ENCODE assay signal across 9 cellular contexts in the genomic region with DNA sequence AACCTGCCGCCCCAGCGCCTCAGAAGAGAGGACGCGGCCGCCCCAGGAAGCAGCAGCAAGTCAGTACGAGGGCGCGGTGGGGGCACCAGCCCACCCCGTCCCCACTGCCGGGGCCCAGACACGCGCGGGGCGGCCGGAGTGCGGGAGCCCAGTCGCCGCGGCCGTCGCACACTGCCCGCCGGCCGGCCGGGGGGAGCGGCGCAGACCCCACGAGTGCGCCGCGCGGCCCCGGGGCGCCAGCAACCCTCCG. TPM values are rescaled to one million over a fixed set of nuclear protein-coding genes. Genes with fewer than 3 reads are reported as not detected.
A peak's percentile ranks its signal among the peaks of the same experiment; 100 is the strongest.
DNase-seq lines count a peak whose midpoint lies in the region; ATAC-seq, FAIRE-seq and TF ChIP-seq lines count a peak whose summit lies in the region.
"Had no signal": no experiment of that assay in that cellular context is flagged by ENCODE, and none has a peak within 500 bp of the region (broad histone marks: within the 10 kb centered on the region; RNA-seq: fewer than 3 reads in every experiment).

No MANE protein-coding gene starts in this region.

- peak overlapping the region; percentile 95 for H3K4me3 Mint-ChIP-seq in HFFc6
- H3K4me3 Mint-ChIP-seq in stimulated activated effector memory CD8-positive, alpha-beta T cell treated with anti-CD3 and anti-CD28 coated beads, Interleukin-12 subunit alpha, Interleukin-12 subunit beta, amount 100 ng/mL, for 72 hours, result peak overlapping the region; percentile 59

- in situ Hi-C loops in astrocyte of the spinal cord (cut with HindIII; ENCODE audit: low sequenced_read_pairs), result no loop called here

- H3K4me1 Mint-ChIP-seq in HFFc6 (ENCODE audit: low read depth), result peaks cover 58% of the 10 kb centered on the region
- H3K4me1 Mint-ChIP-seq in stimulated activated effector memory CD8-positive, alpha-beta T cell treated with anti-CD3 and anti-CD28 coated beads, Interleukin-12 subunit alpha, Interleukin-12 subunit beta, amount 100 ng/mL, for 72 hours, result peaks cover 16% of the 10 kb centered on the region

- peaks cover 86% of the 10 kb centered on the region for H3K79me2 ChIP-seq in keratinocyte (ENCODE audit: control insufficient read depth, insufficient read depth, low read length)

- no peaks in the 10 kb centered on the region for H4K20me1 ChIP-seq in keratinocyte (ENCODE audit: control insufficient read depth, extremely low read depth, insufficient read depth, low read length)

- no peak overlapping the region for H2AFZ ChIP-seq in keratinocyte (ENCODE audit: control insufficient read depth, low read length)

- H3K27ac ChIP-seq in keratinocyte (ENCODE audit: control insufficient read depth, insufficient read depth, low read length), result peak overlapping the region; percentile 79

- no peak for DNase-seq in HFFc6
- no peak for DNase-seq in astrocyte of the spinal cord (ENCODE audit: low read depth, low spot score)
- DNase-seq in keratinocyte (ENCODE audit: low read depth, low spot score), result no peak
- DNase-seq in stimulated activated effector memory CD8-positive, alpha-beta T cell treated with anti-CD3 and anti-CD28 coated beads, Interleukin-12 subunit alpha, Interleukin-12 subunit beta, amount 100 ng/mL, for 72 hours (ENCODE audit: low spot score in 2 of 2), result no peak
- DNase-seq in NOMO-1 treated with dmso at 0.1 percent for 144 hours (lab: John Stamatoyannopoulos, UW; ENCODE audit: unreplicated experiment), result no peak
- DNase-seq: NCI-H1930 had no signal

- dilution Hi-C loops in keratinocyte (cut with MboI; ENCODE audit: extremely low pct_ligation_motif_present, low sequenced_read_pairs), result no loop called here

- peak overlapping the region; percentile 97 for H3K27ac Mint-ChIP-seq in HFFc6
- H3K27ac Mint-ChIP-seq in stimulated activated effector memory CD8-positive, alpha-beta T cell treated with anti-CD3 and anti-CD28 coated beads, Interleukin-12 subunit alpha, Interleukin-12 subunit beta, amount 100 ng/mL, for 72 hours, result no peak overlapping the region

- no peaks in the 10 kb centered on the region for H3K27me3 ChIP-seq in keratinocyte (ENCODE audit: control insufficient read depth, extremely low read depth, insufficient read depth, low read length)

- ATAC-seq in stimulated activated effector memory CD8-positive, alpha-beta T cell treated with anti-CD3 and anti-CD28 coated beads, Interleukin-12 subunit alpha, Interleukin-12 subunit beta, amount 100 ng/mL, for 72 hours, result peak; percentile 21
- ATAC-seq in GM21381 (IDR thresholded peaks at IDR 0.05; ENCODE audit: unreplicated experiment) (no peak), GM21515 (IDR thresholded peaks at IDR 0.05; ENCODE audit: unreplicated experiment) (no peak), HG02588 (IDR thresholded peaks at IDR 0.05; ENCODE audit: unreplicated experiment) (no peak)

- TF ChIP-seq CTCF in HFFc6 (IDR thresholded peaks at IDR 0.05) (no peak), astrocyte of the spinal cord (IDR thresholded peaks at IDR 0.05; ENCODE audit: low read depth, low read length) (no peak), keratinocyte (optimal IDR thresholded peaks at IDR 0.05 in 1 of 3, IDR thresholded peaks at IDR 0.05 in 1 of 3, conservative IDR thresholded peaks at IDR 0.05 in 1 of 3; ENCODE audit: extremely low read depth in 1 of 3, insufficient read depth in 2 of 3, low read length in 3 of 3) (no peak)

- H3K36me3 Mint-ChIP-seq in HFFc6 (ENCODE audit: low read depth), result peaks cover 46% of the 10 kb centered on the region
- no peaks in the 10 kb centered on the region for H3K36me3 Mint-ChIP-seq in stimulated activated effector memory CD8-positive, alpha-beta T cell treated with anti-CD3 and anti-CD28 coated beads, Interleukin-12 subunit alpha, Interleukin-12 subunit beta, amount 100 ng/mL, for 72 hours

- peaks cover 37% of the 10 kb centered on the region for H3K4me1 ChIP-seq in keratinocyte (ENCODE audit: control insufficient read depth, extremely low read depth, insufficient read depth, low read length)

- H3K4me2 ChIP-seq in keratinocyte (ENCODE audit: control insufficient read depth, extremely low read depth, insufficient read depth, low read depth, low read length), result no peak overlapping the region

- H3K9ac ChIP-seq in keratinocyte (ENCODE audit: control insufficient read depth, extremely low read depth, insufficient read depth, low read length), result peak overlapping the region; percentile 96

- peaks cover 16% of the 10 kb centered on the region for H3K27me3 Mint-ChIP-seq in HFFc6 (ENCODE audit: insufficient read depth)

- H3K36me3 ChIP-seq in keratinocyte (ENCODE audit: control insufficient read depth in 2 of 2, extremely low read depth in 1 of 2, insufficient read depth in 2 of 2, low read length in 2 of 2), result peaks cover 4 to 6% of the 10 kb centered on the region in 2 experiments

- no peaks in the 10 kb centered on the region for H3K9me1 ChIP-seq in keratinocyte (ENCODE audit: control insufficient read depth, extremely low read depth, insufficient read depth, low read length)

- H3K9me3 ChIP-seq in keratinocyte (ENCODE audit: control insufficient read depth, low read depth, low read length), result no peaks in the 10 kb centered on the region

- peak overlapping the region; percentile 89 for H3K4me3 ChIP-seq in astrocyte of the spinal cord (ENCODE audit: low read depth, low read length)
- H3K4me3 ChIP-seq in keratinocyte (ENCODE audit: control insufficient read depth in 2 of 3, extremely low read depth in 1 of 3, insufficient read depth in 2 of 3, low read depth in 1 of 3, low read length in 3 of 3), result peak overlapping the region; percentile 82 to 96 (median 87)

- FAIRE-seq in keratinocyte (lab: Jason Lieb, UNC), result no peak

- H3K9me3 Mint-ChIP-seq in HFFc6, result peaks cover 11% of the 10 kb centered on the region
- H3K9me3 Mint-ChIP-seq in stimulated activated effector memory CD8-positive, alpha-beta T cell treated with anti-CD3 and anti-CD28 coated beads, Interleukin-12 subunit alpha, Interleukin-12 subunit beta, amount 100 ng/mL, for 72 hours, result no peaks in the 10 kb centered on the region

RNA-seq across cellular contexts. Expression of a gene that starts 1.0 kb away (rescaled TPM):
- 100 to 1,000 TPM in 5 of 6 experiments, 10 to 100 TPM in 1; 83.8 to 170 (median 167) TPM for total RNA-seq in HFFc6 (2021; fragmentation: NEBNext Ultra II Directional; extraction: Animal tissue kit (Norgen Biotek cat#: 25700))
- polyA plus RNA-seq in keratinocyte, result 64.8 to 122 TPM (median 81.0 TPM) in 3 replicates
- polyA plus RNA-seq in keratinocyte (2011; ENCODE audit: low read depth), result 7.8 TPM
- polyA plus RNA-seq in keratinocyte (2011; cell fraction: cytosol; rRNA removed), result 59.5 and 111 TPM in 2 replicates
- polyA plus RNA-seq in keratinocyte (2011; cell fraction: nucleus; rRNA removed), result 150 and 155 TPM in 2 replicates
- polyA plus RNA-seq in keratinocyte (2012; ENCODE audit: low replicate concordance), result 15.2 and 97.6 TPM in 2 replicates
- 40.2 to 165 TPM (median 59.4 TPM) in 3 replicates for polyA minus RNA-seq in keratinocyte
- polyA minus RNA-seq in keratinocyte (2011; cell fraction: cytosol; rRNA and poly(A)+ RNA removed), result 152 TPM
- polyA minus RNA-seq in keratinocyte (2011; cell fraction: nucleus; rRNA and poly(A)+ RNA removed), result 169 and 356 TPM in 2 replicates
